ENCODE assay signal across 18 cellular contexts in genomic region chr3:36362216-36362615, GRCh38. TPM values are rescaled to one million over a fixed set of nuclear protein-coding genes. Genes with fewer than 3 reads are reported as not detected.
DNase-seq lines count a peak whose midpoint lies in the region; ATAC-seq and TF ChIP-seq lines count a peak whose summit lies in the region.
"Had no signal": no experiment of that assay in that cellular context is flagged by ENCODE, and none has a peak within 500 bp of the region (broad histone marks: within the 10 kb centered on the region; RNA-seq: fewer than 3 reads in every experiment).

No MANE protein-coding gene starts in this region.

- CTCF ChIA-PET in Calu3 (lab: Charles Lee) = interaction anchor here (1.3 kb wide), 1 partner anchor 10 kb away, joined by 8 read pairs; no protein-coding TSS in a partner anchor
- CTCF ChIA-PET in CD8-positive, alpha-beta memory T cell (lab: Charles Lee) = no interaction called here

- TF ChIP-seq CTCF in fibroblast of villous mesenchyme (IDR thresholded peaks at IDR 0.05; ENCODE audit: insufficient read depth, low read depth, low read length) (no peak), Calu3 (IDR thresholded peaks at IDR 0.05; ENCODE audit: unreplicated experiment) (no peak)

- H3K27me3 Mint-ChIP-seq in stimulated activated memory B cell treated with anti-CD40 and anti-IgM and Interleukin-4, amounts not matched to agents 10 μg/mL and 1 μg/mL and 100 μg/mL, for 72 hours = no peaks in the 10 kb centered on the region
- H3K27me3 Mint-ChIP-seq in Calu3 (ENCODE audit: unreplicated experiment) = no peaks in the 10 kb centered on the region
- H3K27me3 Mint-ChIP-seq in CD8-positive, alpha-beta memory T cell = no peaks in the 10 kb centered on the region
- H3K27me3 Mint-ChIP-seq: activated CD4-positive, alpha-beta T cell treated with anti-CD3 and anti-CD28 coated beads, Interleukin-2, amount 10 ng/mL, durations not matched to agents 24 days and 14 days; activated naive CD4-positive, alpha-beta T cell treated with anti-CD3 and anti-CD28 coated beads, Interleukin-2, amount 50 U/mL, for 24 hours; CD4-positive, alpha-beta memory T cell had no signal

- intact Hi-C loops in Calu3 (cut with micrococcal nuclease; ENCODE audit: unreplicated experiment) = loop anchor here (1.0 kb wide), 1 partner anchor 21 kb away; no protein-coding TSS in a partner anchor

- no peaks in the 10 kb centered on the region for H3K9me3 ChIP-seq in CD8-positive, alpha-beta memory T cell (ENCODE audit: low read length)

- no peaks in the 10 kb centered on the region for H3K36me3 Mint-ChIP-seq in stimulated activated memory B cell treated with anti-CD40 and anti-IgM and Interleukin-4, amounts not matched to agents 10 μg/mL and 1 μg/mL and 100 μg/mL, for 72 hours
- no peaks in the 10 kb centered on the region for H3K36me3 Mint-ChIP-seq in Calu3 (ENCODE audit: insufficient read depth, unreplicated experiment)
- no peaks in the 10 kb centered on the region for H3K36me3 Mint-ChIP-seq in CD8-positive, alpha-beta memory T cell
- H3K36me3 Mint-ChIP-seq: activated naive CD4-positive, alpha-beta T cell treated with anti-CD3 and anti-CD28 coated beads, Interleukin-2, amount 50 U/mL, for 24 hours; CD4-positive, alpha-beta memory T cell had no signal

- no peak overlapping the region for H3K4me3 ChIP-seq in fibroblast of villous mesenchyme (ENCODE audit: low read depth, low read length)
- no peak overlapping the region for H3K4me3 ChIP-seq in CD8-positive, alpha-beta memory T cell (ENCODE audit: low read length)

- no peaks in the 10 kb centered on the region for H3K4me1 Mint-ChIP-seq in stimulated activated memory B cell treated with anti-CD40 and anti-IgM and Interleukin-4, amounts not matched to agents 10 μg/mL and 1 μg/mL and 100 μg/mL, for 72 hours
- peaks cover 38% of the 10 kb centered on the region for H3K4me1 Mint-ChIP-seq in Calu3 (ENCODE audit: low read depth, unreplicated experiment)
- H3K4me1 Mint-ChIP-seq in CD8-positive, alpha-beta memory T cell = no peaks in the 10 kb centered on the region
- H3K4me1 Mint-ChIP-seq: activated CD4-positive, alpha-beta T cell treated with anti-CD3 and anti-CD28 coated beads, Interleukin-2, amount 10 ng/mL, durations not matched to agents 24 days and 14 days; activated naive CD4-positive, alpha-beta T cell treated with anti-CD3 and anti-CD28 coated beads, Interleukin-2, amount 50 U/mL, for 24 hours; CD4-positive, alpha-beta memory T cell had no signal

- POLR2A ChIA-PET in CD8-positive, alpha-beta memory T cell (lab: Charles Lee) = no interaction called here

- ATAC-seq in stimulated activated memory B cell treated with anti-CD40 and anti-IgM and Interleukin-4, amounts not matched to agents 10 μg/mL and 1 μg/mL and 100 μg/mL, for 72 hours = peak; percentile 12
- ATAC-seq in HG03139 (IDR thresholded peaks at IDR 0.05; ENCODE audit: unreplicated experiment) = no peak

- no peak overlapping the region for H3K27ac Mint-ChIP-seq in stimulated activated memory B cell treated with anti-CD40 and anti-IgM and Interleukin-4, amounts not matched to agents 10 μg/mL and 1 μg/mL and 100 μg/mL, for 72 hours
- H3K27ac Mint-ChIP-seq in Calu3 (ENCODE audit: unreplicated experiment) = no peak overlapping the region
- no peak overlapping the region for H3K27ac Mint-ChIP-seq in CD8-positive, alpha-beta memory T cell
- H3K27ac Mint-ChIP-seq: activated CD4-positive, alpha-beta T cell treated with anti-CD3 and anti-CD28 coated beads, Interleukin-2, amount 10 ng/mL, durations not matched to agents 24 days and 14 days; activated naive CD4-positive, alpha-beta T cell treated with anti-CD3 and anti-CD28 coated beads, Interleukin-2, amount 50 U/mL, for 24 hours; CD4-positive, alpha-beta memory T cell had no signal

- peaks cover 9% of the 10 kb centered on the region for H3K9me3 Mint-ChIP-seq in stimulated activated memory B cell treated with anti-CD40 and anti-IgM and Interleukin-4, amounts not matched to agents 10 μg/mL and 1 μg/mL and 100 μg/mL, for 72 hours
- H3K9me3 Mint-ChIP-seq in Calu3 (ENCODE audit: low read depth, unreplicated experiment) = peaks cover 2% of the 10 kb centered on the region
- H3K9me3 Mint-ChIP-seq in CD8-positive, alpha-beta memory T cell = peaks cover 0 to 8% (median 3%) of the 10 kb centered on the region in 5 donors
- H3K9me3 Mint-ChIP-seq: activated CD4-positive, alpha-beta T cell treated with anti-CD3 and anti-CD28 coated beads, Interleukin-2, amount 10 ng/mL, durations not matched to agents 24 days and 14 days had no signal

- no peaks in the 10 kb centered on the region for H3K36me3 ChIP-seq in CD8-positive, alpha-beta memory T cell (ENCODE audit: insufficient read depth, low read length)

- BruUV-seq in Calu3 (replicated peaks; lab: Mats Ljungman, UMichigan) = no TSS peak

- H3K27me3 ChIP-seq in CD8-positive, alpha-beta memory T cell (ENCODE audit: insufficient read depth, low read length, poor library complexity, severe bottlenecking) = no peaks in the 10 kb centered on the region

- H3K27ac ChIP-seq in CD8-positive, alpha-beta memory T cell (ENCODE audit: low read depth, low read length) = no peak overlapping the region
- H3K27ac ChIP-seq: HL-60 had no signal

- H3K4me3 Mint-ChIP-seq in stimulated activated memory B cell treated with anti-CD40 and anti-IgM and Interleukin-4, amounts not matched to agents 10 μg/mL and 1 μg/mL and 100 μg/mL, for 72 hours = no peak overlapping the region
- no peak overlapping the region for H3K4me3 Mint-ChIP-seq in Calu3 (ENCODE audit: low read depth, unreplicated experiment)
- H3K4me3 Mint-ChIP-seq in CD8-positive, alpha-beta memory T cell = no peak overlapping the region
- H3K4me3 Mint-ChIP-seq: activated CD4-positive, alpha-beta T cell treated with anti-CD3 and anti-CD28 coated beads, Interleukin-2, amount 10 ng/mL, durations not matched to agents 24 days and 14 days; activated naive CD4-positive, alpha-beta T cell treated with anti-CD3 and anti-CD28 coated beads, Interleukin-2, amount 50 U/mL, for 24 hours; CD4-positive, alpha-beta memory T cell had no signal

- H3K4me1 ChIP-seq in CD8-positive, alpha-beta memory T cell (ENCODE audit: insufficient read depth, low read length) = no peaks in the 10 kb centered on the region

- DNase-seq in HT1080 (ENCODE audit: low read depth) (peak; percentile 47), SW 1271 (lab: John Stamatoyannopoulos, UW) (peak; percentile 3 to 74), fibroblast of villous mesenchyme (ENCODE audit: low read depth) (peak; percentile 4), Calu3 (no peak)
- DNase-seq in CD8-positive, alpha-beta memory T cell = no peak
- DNase-seq: activated CD4-positive, alpha-beta T cell treated with anti-CD3 and anti-CD28 coated beads, Interleukin-2, amount 10 ng/mL, durations not matched to agents 24 days and 14 days; activated T-cell treated with anti-CD3 and anti-CD28 coated beads for 4 hours; CD4-positive, alpha-beta memory T cell; GF-D8; head of caudate nucleus; NCI-H2029 treated with DMSO at 0.1 percent for 48 hours; NCI-H774; posterior cingulate gyrus; stimulated activated CD4-positive, alpha-beta T cell treated with anti-CD3 and anti-CD28 coated beads, Interleukin-12 subunit alpha, Interleukin-12 subunit beta, amount 100 ng/mL, for 4 hours had no signal

RNA-seq across cellular contexts. Expression of gene STAC, which starts 18.1 kb away (rescaled TPM):
- 23.3 and 28.3 TPM in 2 replicates for total RNA-seq in HT1080 (2014; rRNA removed; shearing (Covaris generic))
- polyA plus RNA-seq in HT1080 (2015; cell fraction: cytosol; rRNA removed) = 12.6 and 13.8 TPM in 2 replicates
- 7.4 and 14.3 TPM in 2 replicates for polyA plus RNA-seq in HT1080 (2015; cell fraction: nucleus; rRNA removed)
- total RNA-seq in fibroblast of villous mesenchyme (0.32 and 0.43 TPM in 2 replicates), Calu3 (2022) (12.0 and 12.8 TPM in 2 replicates)
- total RNA-seq in CD8-positive, alpha-beta memory T cell = not detected
- polyA plus RNA-seq in CD8-positive, alpha-beta memory T cell = not detected
- total RNA-seq: activated CD4-positive, alpha-beta T cell treated with anti-CD3 and anti-CD28 coated beads, Interleukin-2, amount 10 ng/mL, durations not matched to agents 24 days and 14 days; CD4-positive, alpha-beta memory T cell had no signal
- polyA plus RNA-seq: CD4-positive, alpha-beta memory T cell had no signal

Comparison
In these comparisons a context has a peak if more than half of its experiments do, and no peak if none do; other contexts are left out.
1. DNase-seq: peak in HT1080 (single experiment), SW 1271 (2 of 2) and fibroblast of villous mesenchyme (single experiment); none in Calu3 (single experiment) and CD8-positive, alpha-beta memory T cell (0 of 5).